Comparison of ENCODE assay signal across 8 cellular contexts in the genomic region with DNA sequence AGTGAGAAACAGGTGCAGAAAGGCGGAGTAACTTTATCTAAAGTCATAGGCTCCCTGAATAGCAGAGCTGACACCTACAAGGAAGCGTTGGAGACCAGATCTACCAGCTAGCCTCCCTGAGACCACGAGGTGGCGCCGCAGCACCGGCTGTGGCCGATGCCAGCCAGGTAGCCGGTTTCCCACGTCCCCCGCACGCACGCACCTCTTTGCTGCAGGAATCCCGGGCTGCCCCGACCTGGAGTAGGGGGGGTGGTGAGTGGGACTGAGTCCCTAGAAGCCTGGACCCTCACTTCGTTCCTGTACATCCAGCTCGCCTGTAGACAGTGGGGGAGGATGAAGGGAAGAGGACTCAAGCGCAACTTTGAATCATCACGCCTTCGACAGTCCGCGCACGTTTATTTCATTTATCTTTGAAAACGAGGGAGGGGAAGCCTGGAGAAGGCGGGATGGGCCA. TPM values are rescaled to one million over a fixed set of nuclear protein-coding genes. Genes with fewer than 3 reads are reported as not detected.
DNase-seq lines count a peak whose midpoint lies in the region; ATAC-seq and TF ChIP-seq lines count a peak whose summit lies in the region.

No MANE protein-coding gene starts in this region.

- no peaks in the 10 kb centered on the region for H3K27me3 ChIP-seq in adipocyte (replicated peaks; ENCODE audit: control insufficient read depth, insufficient read depth, low read length)
- peaks cover 8 to 35% (median 22%) of the 10 kb centered on the region in 9 donors for H3K27me3 ChIP-seq in heart left ventricle
- peaks cover 76% of the 10 kb centered on the region for H3K27me3 ChIP-seq in transverse colon

- 1 to 2% (median 1%) methylated on average over 20 to 24 of the region's 24 CpGs for WGBS in heart left ventricle, 4 donors
- WGBS in transverse colon (ENCODE audit: low coverage in 1 of 2), 2 donors, result 1% methylated on average over 24 of the region's 24 CpGs; no CpG with 5 or more reads in 1 of the 2 donors

- H3K9me3 ChIP-seq in adipocyte (ENCODE audit: control insufficient read depth, low read length) (no peaks in the 10 kb centered on the region), heart left ventricle (no peaks in the 10 kb centered on the region), transverse colon (no peaks in the 10 kb centered on the region)

- H3K4me3 ChIP-seq in adipocyte (ENCODE audit: low read length) (peak overlapping the region; percentile 75), heart left ventricle (peak overlapping the region in 11 of 12 donors; percentile 31 to 62 (median 49)), transverse colon (peak overlapping the region in 3 of 4 donors; percentile 29 to 60 (median 49))

- TF ChIP-seq EP300 in transverse colon (IDR thresholded peaks at IDR 0.05; ENCODE audit: low read depth), result no peak

- peaks cover 31% of the 10 kb centered on the region for H3K4me1 ChIP-seq in adipocyte (ENCODE audit: control insufficient read depth, insufficient read depth, low read length)
- H3K4me1 ChIP-seq in heart left ventricle, result peaks cover 5 to 42% (median 32%) of the 10 kb centered on the region in 12 donors
- H3K4me1 ChIP-seq in transverse colon, result peaks cover 16 to 38% (median 32%) of the 10 kb centered on the region in 4 donors

- DNase-seq in NCI-H1436 (lab: John Stamatoyannopoulos, UW), result peak; percentile 79
- no peak for DNase-seq in NCI-H1436 treated with DMSO at 0.1 percent for 48 hours (lab: John Stamatoyannopoulos, UW)
- peak; percentile 71 for DNase-seq in NCI-H1048 (lab: John Stamatoyannopoulos, UW)
- DNase-seq in T-helper 1 cell, result peak; percentile 64 to 86 (median 80)
- DNase-seq in adipocyte (ENCODE audit: low read depth), result peak; percentile 93
- DNase-seq in heart left ventricle, result peak; percentile 78 to 90 (median 83)
- peak; percentile 67 to 97 (median 84) for DNase-seq in posterior cingulate gyrus
- DNase-seq in transverse colon, result peak; percentile 90

- TF ChIP-seq POLR2A in heart left ventricle (IDR thresholded peaks at IDR 0.05) (no peak), transverse colon (IDR thresholded peaks at IDR 0.05) (no peak)

- in situ Hi-C loops in transverse colon (cut with MboI; ENCODE audit: low pct_ligation_motif_present in 1 of 4, low pct_unique_long_range_greater_than_20kb in 1 of 4, low sequenced_read_pairs in 3 of 4), result loop anchor here (5.0 to 10.0 kb wide), 3 partner anchors 115 to 125 kb away; no protein-coding TSS in a partner anchor

- H3K36me3 ChIP-seq in adipocyte (ENCODE audit: control insufficient read depth, insufficient read depth, low read length, severe bottlenecking) (no peaks in the 10 kb centered on the region), heart left ventricle (no peaks in the 10 kb centered on the region), transverse colon (no peaks in the 10 kb centered on the region)

- intact Hi-C loops in heart left ventricle (cut with DNase I), result loop anchor here (1.0 to 10.0 kb wide), 17 partner anchors 61 to 355 kb away; a partner anchor contains a TSS
- intact Hi-C loops in posterior cingulate gyrus (cut with DNase I), result loop anchor here (1.0 to 10.0 kb wide), 3 partner anchors 65 to 167 kb away; a partner anchor contains a TSS
- intact Hi-C loops in transverse colon (cut with DNase I; ENCODE audit: low total_unique reads), result loop anchor here (2.0 kb wide), 1 partner anchor 121 kb away; no protein-coding TSS in a partner anchor

- TF ChIP-seq CTCF in heart left ventricle (IDR thresholded peaks at IDR 0.05) (peak; percentile 89 to 98 (median 96)), transverse colon (IDR thresholded peaks at IDR 0.05) (peak; percentile 86 to 91 (median 91))

- peak overlapping the region; percentile 56 for H3K9ac ChIP-seq in adipocyte (ENCODE audit: low read length)

- peak; percentile 48 to 68 (median 64) for ATAC-seq in heart left ventricle

- H3K27ac ChIP-seq in heart left ventricle, result no peak overlapping the region
- H3K27ac ChIP-seq in transverse colon, result no peak overlapping the region

RNA-seq across cellular contexts. Expression of a gene that starts 3.7 kb away (rescaled TPM):
- total RNA-seq in heart left ventricle (under 1 TPM in 2 of 9 donors, not detected in 7; 0.20 to 0.25 TPM), transverse colon (not detected)
- under 1 TPM in 1 of 2 donors, not detected in 1; 0.17 TPM for polyA plus RNA-seq in heart left ventricle

RNA-seq across cellular contexts. Expression of a gene that starts 11.5 kb away (rescaled TPM):
- 1 to 10 TPM in 6 of 9 donors, under 1 TPM in 3; 0.18 to 3.3 (median 1.3) TPM for total RNA-seq in heart left ventricle
- 1 to 10 TPM; 1.2 to 9.5 TPM for polyA plus RNA-seq in heart left ventricle
- total RNA-seq in transverse colon, result not detected

RNA-seq across cellular contexts. Expression of a gene that starts 15.5 kb away (rescaled TPM):
- total RNA-seq in heart left ventricle (10 to 100 TPM; 39.9 to 70.0 (median 48.3) TPM), transverse colon (10 to 100 TPM; 60.5 to 97.6 (median 67.5) TPM)
- 10 to 100 TPM; 15.5 to 46.3 TPM for polyA plus RNA-seq in heart left ventricle
